Comparison of ENCODE assay signal across 16 cellular contexts in genomic region chr7:65846008-65846570, GRCh38. TPM values are rescaled to one million over a fixed set of nuclear protein-coding genes. Genes with fewer than 3 reads are reported as not detected.
DNase-seq lines count a peak whose midpoint lies in the region; ATAC-seq and TF ChIP-seq lines count a peak whose summit lies in the region.
"Had no signal": no experiment of that assay in that cellular context is flagged by ENCODE, and none has a peak within 500 bp of the region (broad histone marks: within the 10 kb centered on the region; RNA-seq: fewer than 3 reads in every experiment).

No MANE protein-coding gene starts in this region.

- H3K27ac ChIP-seq in VCaP (peak overlapping the region; percentile 26), hepatocyte (no peak overlapping the region), transverse colon (no peak overlapping the region), A673 (ENCODE audit: low read depth, low read length, poor library complexity, severe bottlenecking) (no peak overlapping the region)
- H3K27ac ChIP-seq: A549 had no signal

- DNase-seq in hepatocyte (ENCODE audit: low spot score): peak; percentile 35
- peak; percentile 28 for DNase-seq in mesenteric fat pad (ENCODE audit: low spot score)
- peak; percentile 10 for DNase-seq in transverse colon
- DNase-seq in A673 (ENCODE audit: low spot score): no peak
- DNase-seq: CD8-positive, alpha-beta T cell; COR-L47; DMS153; DND-41; GDM1; GOT3; HFFc6 had no signal

- in situ Hi-C loops in transverse colon (cut with MboI; ENCODE audit: low pct_ligation_motif_present in 1 of 4, low pct_unique_long_range_greater_than_20kb in 1 of 4, low sequenced_read_pairs in 3 of 4): no loop called here

- H3K36me3 ChIP-seq in hepatocyte (replicated peaks; ENCODE audit: insufficient read depth, low read depth) (no peaks in the 10 kb centered on the region), transverse colon (no peaks in the 10 kb centered on the region), A673 (ENCODE audit: insufficient read depth, low read length, poor library complexity, severe bottlenecking) (no peaks in the 10 kb centered on the region)
- H3K36me3 ChIP-seq: HAP-1 had no signal

- no peaks in the 10 kb centered on the region for H3K4me1 ChIP-seq in hepatocyte (ENCODE audit: insufficient read depth)
- H3K4me1 ChIP-seq in transverse colon: no peaks in the 10 kb centered on the region
- H3K4me1 ChIP-seq in A673 (ENCODE audit: insufficient read depth, low read length, poor library complexity, severe bottlenecking): no peaks in the 10 kb centered on the region
- H3K4me1 ChIP-seq: A549, HAP-1 had no signal

- H2AFZ ChIP-seq in hepatocyte: no peak overlapping the region

- no peaks in the 10 kb centered on the region for H4K20me1 ChIP-seq in hepatocyte (ENCODE audit: insufficient read depth, poor library complexity, severe bottlenecking)

- H3K27me3 ChIP-seq in hepatocyte (no peaks in the 10 kb centered on the region), transverse colon (no peaks in the 10 kb centered on the region), A673 (replicated peaks; ENCODE audit: insufficient read depth, low read depth, low read length, poor library complexity) (no peaks in the 10 kb centered on the region)

- H3K4me3 ChIP-seq in hepatocyte (no peak overlapping the region), transverse colon (no peak overlapping the region), A673 (ENCODE audit: low read depth, low read length, poor library complexity, severe bottlenecking) (no peak overlapping the region)
- H3K4me3 ChIP-seq: A549, HAP-1 had no signal

- ATAC-seq in HG03442 (IDR thresholded peaks at IDR 0.05; ENCODE audit: unreplicated experiment): no peak
- ATAC-seq in activated CD4-positive, CD25-positive, alpha-beta regulatory T cell treated with anti-CD3 and anti-CD28 coated beads, Interleukin-2, amount 50 U/mL, for 24 hours: no peak
- ATAC-seq: A549; CD8-positive, alpha-beta T cell had no signal

- CTCF ChIA-PET in A673 (lab: Charles Lee): no interaction called here

- no TSS peak for BruUV-seq in A673 (replicated peaks; lab: Mats Ljungman, UMichigan)

- no peaks in the 10 kb centered on the region for H3K9me2 ChIP-seq in hepatocyte (replicated peaks; ENCODE audit: insufficient read depth)

- H3K79me2 ChIP-seq in hepatocyte: no peaks in the 10 kb centered on the region

- H3K9me3 ChIP-seq in hepatocyte (ENCODE audit: low read depth) (no peaks in the 10 kb centered on the region), transverse colon (no peaks in the 10 kb centered on the region), A673 (ENCODE audit: low read depth, low read length, poor library complexity, severe bottlenecking) (no peaks in the 10 kb centered on the region)
- H3K9me3 ChIP-seq: A549, HAP-1 had no signal

- no peak for TF ChIP-seq POLR2A in transverse colon (IDR thresholded peaks at IDR 0.05)

- no peak for TF ChIP-seq EP300 in transverse colon (IDR thresholded peaks at IDR 0.05; ENCODE audit: low read depth)

- no peak for TF ChIP-seq CTCF in VCaP (conservative IDR thresholded peaks at IDR 0.05)
- TF ChIP-seq CTCF in hepatocyte (IDR thresholded peaks at IDR 0.05; ENCODE audit: poor library complexity): no peak
- no peak for TF ChIP-seq CTCF in transverse colon (IDR thresholded peaks at IDR 0.05)
- TF ChIP-seq CTCF in A673 (conservative IDR thresholded peaks at IDR 0.05; ENCODE audit: low read depth, low read length): no peak

- POLR2A ChIA-PET in A673 (lab: Charles Lee; ENCODE audit: low non-redundant PET): no interaction called here

- intact Hi-C loops in transverse colon (cut with DNase I; ENCODE audit: low total_unique reads): no loop called here
- intact Hi-C loops in A673 (cut with micrococcal nuclease; ENCODE audit: unreplicated experiment): no loop called here

- WGBS in hepatocyte (ENCODE audit: low lambda C conversion rate, missing lambda C conversion rate): 62% methylated on average over 4 of the region's 4 CpGs
- 63 to 65% methylated on average over 4 of the region's 4 CpGs for WGBS in transverse colon (ENCODE audit: low coverage in 1 of 2), 2 donors

- H3K4me2 ChIP-seq in hepatocyte: no peak overlapping the region
- H3K4me2 ChIP-seq: A549 had no signal

RNA-seq across cellular contexts. Expression of gene VKORC1L1, which starts 26.8 kb away (rescaled TPM):
- total RNA-seq in hepatocyte (23.5 and 28.5 TPM in 2 replicates), mesenteric fat pad (147 TPM), transverse colon (10 to 100 TPM; 16.0 to 25.8 (median 22.2) TPM), A673 (2021) (30.5 and 36.8 TPM in 2 replicates)
- polyA plus RNA-seq in hepatocyte: 19.0 and 22.2 TPM in 2 replicates
